ENCODE assay signal across 8 cellular contexts in the genomic region with DNA sequence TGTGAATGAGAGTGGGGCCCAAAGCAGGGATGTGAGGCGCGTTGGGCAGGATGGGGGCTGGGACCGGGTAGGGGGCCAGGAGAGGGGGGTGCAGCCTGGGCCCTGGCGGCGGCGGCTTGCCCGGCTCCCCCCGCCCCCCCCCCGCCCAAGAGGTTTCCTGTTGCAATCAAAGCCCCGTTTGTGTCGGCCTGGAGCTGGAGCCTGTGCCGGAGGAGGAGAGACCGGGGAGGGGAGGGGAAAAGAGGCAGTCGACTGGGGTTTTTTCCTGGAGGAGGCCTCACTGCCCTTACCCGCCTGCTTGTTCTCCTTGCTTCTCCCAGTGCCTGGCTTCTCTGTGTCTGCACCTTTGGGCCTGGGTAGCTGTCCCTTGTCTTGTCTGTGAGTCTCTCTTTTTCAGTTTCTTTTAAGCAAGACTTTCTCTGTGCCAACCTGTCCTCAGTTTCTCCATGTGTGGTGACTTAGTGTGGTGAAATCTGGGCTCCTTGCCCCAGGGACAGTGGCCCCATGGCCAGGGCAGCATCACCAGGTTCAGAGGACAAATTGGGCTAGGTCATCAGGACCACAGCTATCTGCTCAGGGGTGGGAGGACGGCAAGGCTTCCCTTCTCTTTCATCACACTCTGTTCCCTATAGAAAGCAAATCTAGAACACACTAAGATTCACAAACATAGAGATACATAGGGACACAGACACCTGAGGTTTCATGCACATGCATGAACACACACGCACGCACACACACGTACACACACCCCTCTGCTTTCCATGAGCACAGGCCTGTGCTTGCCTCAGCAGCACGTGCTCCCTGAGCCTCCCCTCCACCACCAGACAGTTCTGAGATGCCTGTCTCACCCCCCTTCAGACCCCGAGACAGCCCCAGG. TPM values are rescaled to one million over a fixed set of nuclear protein-coding genes. Genes with fewer than 3 reads are reported as not detected.
DNase-seq lines count a peak whose midpoint lies in the region; ATAC-seq lines count a peak whose summit lies in the region.

No MANE protein-coding gene starts in this region.

- peak overlapping the region; percentile 85 for H3K27ac Mint-ChIP-seq in stimulated activated naive CD8-positive, alpha-beta T cell treated with anti-CD3 and anti-CD28 coated beads, Interleukin-15, Interleukin-2, amounts not matched to agents 100 ng/mL and 50 ng/mL, for 24 hours
- H3K27ac Mint-ChIP-seq in central memory CD8-positive, alpha-beta T cell (ENCODE audit: low read depth), result peak overlapping the region; percentile 72

- no peak overlapping the region for H3K4me3 ChIP-seq in mesodermal cell (ENCODE audit: extremely low read depth, insufficient read depth, low read length, poor library complexity, severe bottlenecking)

- H3K4me3 Mint-ChIP-seq in stimulated activated naive CD8-positive, alpha-beta T cell treated with anti-CD3 and anti-CD28 coated beads, Interleukin-15, Interleukin-2, amounts not matched to agents 100 ng/mL and 50 ng/mL, for 24 hours, result peak overlapping the region; percentile 72
- H3K4me3 Mint-ChIP-seq in central memory CD8-positive, alpha-beta T cell, result peak overlapping the region; percentile 97

- peaks cover 45% of the 10 kb centered on the region for H3K4me1 ChIP-seq in mesodermal cell (ENCODE audit: control insufficient read depth, insufficient read depth, low read length, poor library complexity, severe bottlenecking)

- H3K4me1 Mint-ChIP-seq in stimulated activated naive CD8-positive, alpha-beta T cell treated with anti-CD3 and anti-CD28 coated beads, Interleukin-15, Interleukin-2, amounts not matched to agents 100 ng/mL and 50 ng/mL, for 24 hours (ENCODE audit: low read depth), result peaks cover 77% of the 10 kb centered on the region
- peaks cover 75% of the 10 kb centered on the region for H3K4me1 Mint-ChIP-seq in central memory CD8-positive, alpha-beta T cell

- H3K27me3 Mint-ChIP-seq in stimulated activated naive CD8-positive, alpha-beta T cell treated with anti-CD3 and anti-CD28 coated beads, Interleukin-15, Interleukin-2, amounts not matched to agents 100 ng/mL and 50 ng/mL, for 24 hours, result no peaks in the 10 kb centered on the region
- no peaks in the 10 kb centered on the region for H3K27me3 Mint-ChIP-seq in central memory CD8-positive, alpha-beta T cell

- no peak for ATAC-seq in stimulated activated naive CD8-positive, alpha-beta T cell treated with anti-CD3 and anti-CD28 coated beads, Interleukin-15, Interleukin-2, amounts not matched to agents 100 U/mL and 50 U/mL, for 24 hours
- no peak for ATAC-seq in central memory CD8-positive, alpha-beta T cell (replicated peaks; ENCODE audit: extremely low read depth, poor library complexity, severe bottlenecking)
- ATAC-seq in HG03520 (IDR thresholded peaks at IDR 0.05; ENCODE audit: unreplicated experiment) (no peak), GM19397 (IDR thresholded peaks at IDR 0.05; ENCODE audit: unreplicated experiment) (no peak)

- H3K9me3 ChIP-seq in mesodermal cell (ENCODE audit: control insufficient read depth, low read length), result no peaks in the 10 kb centered on the region

- no peak for DNase-seq in stimulated activated naive CD8-positive, alpha-beta T cell treated with anti-CD3 and anti-CD28 coated beads, Interleukin-15, Interleukin-2, amounts not matched to agents 100 U/mL and 50 U/mL, for 24 hours
- no peak for DNase-seq in central memory CD8-positive, alpha-beta T cell (ENCODE audit: low spot score in 2 of 2)
- no peak for DNase-seq in HK-2 (ENCODE audit: unreplicated experiment)
- DNase-seq in SK-N-DZ (ENCODE audit: low spot score), result no peak

- H3K9me3 Mint-ChIP-seq in stimulated activated naive CD8-positive, alpha-beta T cell treated with anti-CD3 and anti-CD28 coated beads, Interleukin-15, Interleukin-2, amounts not matched to agents 100 ng/mL and 50 ng/mL, for 24 hours, result no peaks in the 10 kb centered on the region
- no peaks in the 10 kb centered on the region for H3K9me3 Mint-ChIP-seq in central memory CD8-positive, alpha-beta T cell

- WGBS in mesodermal cell (ENCODE audit: insufficient coverage in 2 of 2), 2 experiments, result 32 to 41% methylated on average over 9 to 15 of the region's 21 CpGs

- H3K36me3 Mint-ChIP-seq in stimulated activated naive CD8-positive, alpha-beta T cell treated with anti-CD3 and anti-CD28 coated beads, Interleukin-15, Interleukin-2, amounts not matched to agents 100 ng/mL and 50 ng/mL, for 24 hours (ENCODE audit: low read depth), result peaks cover 9% of the 10 kb centered on the region
- peaks cover 6% of the 10 kb centered on the region for H3K36me3 Mint-ChIP-seq in central memory CD8-positive, alpha-beta T cell (ENCODE audit: insufficient read depth)

- H3K27ac ChIP-seq in mesodermal cell (ENCODE audit: low read depth, low read length, severe bottlenecking), result peak overlapping the region; percentile 70

- peaks cover 4% of the 10 kb centered on the region for H3K36me3 ChIP-seq in mesodermal cell (ENCODE audit: control insufficient read depth, insufficient read depth, low read length)

RNA-seq across cellular contexts. Expression of a gene that starts 8.4 kb away (rescaled TPM):
- polyA plus RNA-seq in mesodermal cell (2013, experiment 1 of 2), result 39.7 TPM
- 36.9 TPM for polyA plus RNA-seq in mesodermal cell (2013, experiment 2 of 2)
- 0.35 and 2.0 TPM in 2 replicates for polyA plus RNA-seq in SK-N-DZ (2014; cell fraction: cytosol; rRNA removed)
- polyA plus RNA-seq in SK-N-DZ (2014; cell fraction: nucleus; rRNA removed), result 1.9 and 2.2 TPM in 2 replicates

RNA-seq across cellular contexts. Expression of a gene that starts 16.6 kb away (rescaled TPM):
- polyA plus RNA-seq in mesodermal cell (2013, experiment 1 of 2), result 0.44 TPM
- 0.10 TPM for polyA plus RNA-seq in mesodermal cell (2013, experiment 2 of 2)
- polyA plus RNA-seq in SK-N-DZ (2014; cell fraction: cytosol; rRNA removed), result 0.14 TPM in 1 of 2 replicates, not detected in the other
- polyA plus RNA-seq in SK-N-DZ (2014; cell fraction: nucleus; rRNA removed), result not detected in 2 replicates

RNA-seq across cellular contexts. Expression of a gene that starts 42.9 kb away (rescaled TPM):
- polyA plus RNA-seq in mesodermal cell (2013, experiment 1 of 2), result 15.5 TPM
- 14.4 TPM for polyA plus RNA-seq in mesodermal cell (2013, experiment 2 of 2)
- 8.3 and 10.5 TPM in 2 replicates for polyA plus RNA-seq in SK-N-DZ (2014; cell fraction: cytosol; rRNA removed)
- 54.6 and 66.7 TPM in 2 replicates for polyA plus RNA-seq in SK-N-DZ (2014; cell fraction: nucleus; rRNA removed)

RNA-seq across cellular contexts. Expression of a gene that starts 43.1 kb away (rescaled TPM):
- 27.9 TPM for polyA plus RNA-seq in mesodermal cell (2013, experiment 1 of 2)
- 21.9 TPM for polyA plus RNA-seq in mesodermal cell (2013, experiment 2 of 2)
- polyA plus RNA-seq in SK-N-DZ (2014; cell fraction: cytosol; rRNA removed), result 15.1 and 20.2 TPM in 2 replicates
- polyA plus RNA-seq in SK-N-DZ (2014; cell fraction: nucleus; rRNA removed), result 30.2 and 38.9 TPM in 2 replicates

RNA-seq across cellular contexts. Expression of a gene that starts 44.5 kb away (rescaled TPM):
- polyA plus RNA-seq in mesodermal cell (2013, experiment 1 of 2), result 22.4 TPM
- polyA plus RNA-seq in mesodermal cell (2013, experiment 2 of 2), result 21.1 TPM
- polyA plus RNA-seq in SK-N-DZ (2014; cell fraction: cytosol; rRNA removed), result 60.0 and 67.0 TPM in 2 replicates
- polyA plus RNA-seq in SK-N-DZ (2014; cell fraction: nucleus; rRNA removed), result 114 and 155 TPM in 2 replicates
